29 cellular contexts compared by ENCODE assay signal in the genomic region with DNA sequence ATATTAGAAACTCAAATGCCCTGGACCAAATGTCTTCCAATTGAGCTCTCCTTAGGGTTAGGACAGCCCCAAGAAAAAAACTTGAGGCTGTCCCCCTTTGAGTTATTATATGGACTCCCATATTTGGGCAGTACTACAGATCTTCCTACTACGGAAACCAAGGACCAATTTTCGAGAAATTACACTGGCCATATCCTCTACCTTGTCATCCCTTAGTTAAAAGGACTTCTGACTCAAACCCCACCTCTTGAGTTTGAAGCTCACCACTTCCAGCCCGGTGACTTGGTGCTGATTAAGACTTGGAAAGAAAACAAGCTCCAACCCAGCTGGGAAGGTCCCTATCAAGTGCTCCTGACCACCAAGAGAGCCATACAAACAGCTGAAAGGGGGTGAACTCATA.
"Had no signal": no experiment of that assay in that cellular context is flagged by ENCODE, and none has a peak within 500 bp of the region (broad histone marks: within the 10 kb centered on the region; RNA-seq: fewer than 3 reads in every experiment).

No MANE protein-coding gene starts in this region.

- H3K4me3 ChIP-seq: adrenal gland, body of pancreas, breast epithelium, MG63, Peyer's patch, SJSA1 had no signal

- H3K4me1 Mint-ChIP-seq: activated CD4-positive, alpha-beta T cell treated with anti-CD3 and anti-CD28 coated beads, Interleukin-2, amount 10 ng/mL, durations not matched to agents 24 days and 14 days; activated T-helper 17 cell treated with anti-CD3 and anti-CD28 coated beads, Interleukin-2, amount 50 U/mL, for 72 hours had no signal

- DNase-seq: activated CD4-positive, alpha-beta T cell treated with anti-CD3 and anti-CD28 coated beads, Interleukin-2, amount 10 ng/mL, durations not matched to agents 24 days and 14 days; activated CD4-positive, alpha-beta T cell treated with anti-CD3 and anti-CD28 coated beads, Interleukin-2, amount 50 U/mL, for 4 hours; activated CD8-positive, alpha-beta T cell treated with anti-CD3 and anti-CD28 coated beads for 36 hours; activated effector memory CD4-positive, alpha-beta T cell treated with anti-CD3 and anti-CD28 coated beads, Interleukin-2, amount 50 U/mL, for 16 hours; activated naive CD4-positive, alpha-beta T cell; activated T-cell treated with anti-CD3 and anti-CD28 coated beads, Interleukin-2, amount 50 U/mL, for 1 hour; activated T-cell treated with anti-CD3 and anti-CD28 coated beads, Interleukin-2, amount 50 U/mL, for 72 hours; adrenal gland; body of pancreas; MG63; NCI-H1048; NCI-H1105 treated with DMSO at 0.1 percent for 48 hours; NCI-H1436; NCI-H1694; NCI-H1930; NCI-H2081 treated with DMSO at 0.1 percent for 48 hours; NCI-H345; NCI-H524 treated with DMSO at 0.1 percent for 48 hours; PC-3; Peyer's patch; RPMI8226; SHP77 treated with DMSO at 0.1 percent for 48 hours; SK-N-SH had no signal

- H3K4me3 Mint-ChIP-seq: activated CD4-positive, alpha-beta T cell treated with anti-CD3 and anti-CD28 coated beads, Interleukin-2, amount 10 ng/mL, durations not matched to agents 24 days and 14 days; activated CD8-positive, alpha-beta T cell treated with anti-CD3 and anti-CD28 coated beads for 36 hours; activated T-cell treated with anti-CD3 and anti-CD28 coated beads, Interleukin-2, amount 50 U/mL, for 72 hours; activated T-helper 17 cell treated with anti-CD3 and anti-CD28 coated beads, Interleukin-2, amount 50 U/mL, for 72 hours; T-helper 1 cell treated with Interleukin-12 subunit alpha and Interleukin-12 subunit beta and Interleukin-4 antibody, amounts not matched to agents 30 μg/mL and 1 μg/mL, for 36 hours; T-helper 2 cell treated with Interferon-gamma antibody and Interleukin-4, amounts not matched to agents 5 μg/mL and 100 μg/mL, for 36 hours had no signal

- H3K27ac ChIP-seq: adrenal gland, body of pancreas, breast epithelium, Peyer's patch, SJSA1 had no signal

- ATAC-seq: activated CD8-positive, alpha-beta T cell treated with anti-CD3 and anti-CD28 coated beads for 36 hours; activated naive CD4-positive, alpha-beta T cell treated with anti-CD3 and anti-CD28 coated beads, Interleukin-2, amount 50 U/mL, for 72 hours; activated T-helper 17 cell treated with anti-CD3 and anti-CD28 coated beads, Interleukin-2, amount 50 U/mL, for 72 hours; body of pancreas; PC-3 had no signal

- H3K9me3 Mint-ChIP-seq: activated T-helper 17 cell treated with anti-CD3 and anti-CD28 coated beads, Interleukin-2, amount 50 U/mL, for 72 hours had no signal

- H3K27me3 Mint-ChIP-seq: activated CD4-positive, alpha-beta T cell treated with anti-CD3 and anti-CD28 coated beads, Interleukin-2, amount 10 ng/mL, durations not matched to agents 24 days and 14 days; activated CD8-positive, alpha-beta T cell treated with anti-CD3 and anti-CD28 coated beads for 36 hours; activated T-helper 17 cell treated with anti-CD3 and anti-CD28 coated beads, Interleukin-2, amount 50 U/mL, for 72 hours had no signal

- H3K36me3 Mint-ChIP-seq: activated naive CD4-positive, alpha-beta T cell treated with anti-CD3 and anti-CD28 coated beads, Interleukin-2, amount 50 U/mL, for 72 hours had no signal

- H3K27ac Mint-ChIP-seq: activated CD4-positive, alpha-beta T cell treated with anti-CD3 and anti-CD28 coated beads, Interleukin-2, amount 10 ng/mL, durations not matched to agents 24 days and 14 days; activated CD8-positive, alpha-beta T cell treated with anti-CD3 and anti-CD28 coated beads for 36 hours; activated T-cell treated with anti-CD3 and anti-CD28 coated beads, Interleukin-2, amount 50 U/mL, for 72 hours; activated T-helper 17 cell treated with anti-CD3 and anti-CD28 coated beads, Interleukin-2, amount 50 U/mL, for 72 hours; T-helper 1 cell treated with Interleukin-12 subunit alpha and Interleukin-12 subunit beta and Interleukin-4 antibody, amounts not matched to agents 30 μg/mL and 1 μg/mL, for 36 hours; T-helper 2 cell treated with Interferon-gamma antibody and Interleukin-4, amounts not matched to agents 5 μg/mL and 100 μg/mL, for 36 hours had no signal
